ENCODE assay signal across 25 cellular contexts in the genomic region with DNA sequence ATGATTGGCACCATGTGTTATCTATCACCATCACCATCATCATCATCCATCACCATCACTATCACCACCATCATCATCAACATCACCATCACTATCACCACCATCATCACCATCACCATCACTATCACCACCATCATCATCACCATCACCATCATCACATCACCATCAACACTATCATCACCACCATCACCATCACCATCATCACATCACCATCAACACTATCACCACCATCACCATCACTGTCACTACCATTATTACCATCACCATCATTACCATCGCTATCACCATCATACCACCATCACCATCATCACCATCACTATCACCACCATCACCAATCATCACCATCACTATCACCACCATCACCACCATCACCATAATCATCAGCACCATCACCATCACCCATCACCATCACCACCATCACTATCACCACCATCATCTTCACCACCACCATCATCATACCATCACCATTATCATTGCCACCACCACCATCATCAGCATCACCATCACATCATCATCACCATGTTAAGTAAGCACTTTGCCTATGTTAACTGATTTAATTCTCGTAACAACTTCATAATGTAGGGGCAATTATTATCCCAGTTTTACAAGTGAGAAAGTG.
"Had no signal": no experiment of that assay in that cellular context is flagged by ENCODE, and none has a peak within 500 bp of the region (broad histone marks: within the 10 kb centered on the region; RNA-seq: fewer than 3 reads in every experiment).

No MANE protein-coding gene starts in this region.

- H3K27ac Mint-ChIP-seq: activated CD4-positive, alpha-beta memory T cell treated with anti-CD3 and anti-CD28 coated beads for 36 hours; activated CD4-positive, alpha-beta T cell treated with anti-CD3 and anti-CD28 coated beads, Interleukin-2, amount 10 ng/mL, durations not matched to agents 7 days and 5 days; activated naive CD4-positive, alpha-beta T cell treated with anti-CD3 and anti-CD28 coated beads, Interleukin-2, amount 50 U/mL, for 72 hours; activated naive CD8-positive, alpha-beta T cell treated with anti-CD3 and anti-CD28 coated beads, Interleukin-2, amount 50 U/mL, for 24 hours had no signal

- H3K4me3 Mint-ChIP-seq: activated CD4-positive, alpha-beta memory T cell treated with anti-CD3 and anti-CD28 coated beads for 36 hours; activated CD4-positive, alpha-beta T cell treated with anti-CD3 and anti-CD28 coated beads, Interleukin-2, amount 10 ng/mL, durations not matched to agents 7 days and 5 days; activated naive CD8-positive, alpha-beta T cell treated with anti-CD3 and anti-CD28 coated beads, Interleukin-2, amount 50 U/mL, for 24 hours; activated T-cell treated with anti-CD3 and anti-CD28 coated beads, Interleukin-2, amount 50 U/mL, for 4 hours had no signal

- H3K4me3 ChIP-seq: ascending aorta, body of pancreas, MG63, Peyer's patch, SJCRH30 had no signal

- ATAC-seq: activated naive CD4-positive, alpha-beta T cell treated with anti-CD3 and anti-CD28 coated beads, Interleukin-2, amount 50 U/mL, for 72 hours; activated naive CD8-positive, alpha-beta T cell treated with anti-CD3 and anti-CD28 coated beads, Interleukin-2, amount 50 U/mL, for 24 hours; activated T-cell treated with anti-CD3 and anti-CD28 coated beads, Interleukin-2, amount 50 U/mL, for 4 hours; body of pancreas had no signal

- H3K4me2 ChIP-seq: SK-N-SH had no signal

- H3K9me3 ChIP-seq: ascending aorta, body of pancreas, MG63, Peyer's patch, SJCRH30, SK-N-SH had no signal

- H3K4me1 ChIP-seq: ascending aorta, body of pancreas, Peyer's patch, SJCRH30 had no signal

- DNase-seq: activated CD4-positive, alpha-beta memory T cell treated with anti-CD3 and anti-CD28 coated beads for 36 hours; activated CD4-positive, alpha-beta T cell treated with anti-CD3 and anti-CD28 coated beads, Interleukin-2, amount 10 ng/mL, durations not matched to agents 7 days and 5 days; activated CD4-positive, CD25-positive, alpha-beta regulatory T cell; activated effector memory CD4-positive, alpha-beta T cell treated with anti-CD3 and anti-CD28 coated beads, Interleukin-2, amount 50 U/mL, for 16 hours; activated naive CD4-positive, alpha-beta T cell treated with Interleukin-2 at 50 U/mL for 16 hours; activated naive CD8-positive, alpha-beta T cell treated with anti-CD3 and anti-CD28 coated beads, Interleukin-2, amount 50 U/mL, for 24 hours; activated T-cell treated with anti-CD3 and anti-CD28 coated beads, Interleukin-2, amount 50 U/mL, for 4 hours; amniotic stem cell; body of pancreas; MG63; MV-4-11; NCI-H1092 treated with DMSO at 0.1 percent for 48 hours; NCI-H1417 treated with DMSO at 0.1 percent for 48 hours; NCI-H187; NCI-H2081; NCI-H510A treated with DMSO at 0.1 percent for 48 hours; Peyer's patch; Right ventricle myocardium superior; SJCRH30; SK-N-SH; T-helper 1 cell had no signal

- H3K9me3 Mint-ChIP-seq: activated T-cell treated with anti-CD3 and anti-CD28 coated beads, Interleukin-2, amount 50 U/mL, for 4 hours had no signal

- H3K27me3 ChIP-seq: ascending aorta, body of pancreas, MG63, Peyer's patch, SJCRH30 had no signal

- H3K27me3 Mint-ChIP-seq: activated CD4-positive, alpha-beta memory T cell treated with anti-CD3 and anti-CD28 coated beads for 36 hours; activated CD4-positive, alpha-beta T cell treated with anti-CD3 and anti-CD28 coated beads, Interleukin-2, amount 10 ng/mL, durations not matched to agents 7 days and 5 days; activated naive CD8-positive, alpha-beta T cell treated with anti-CD3 and anti-CD28 coated beads, Interleukin-2, amount 50 U/mL, for 24 hours had no signal

- H3K9ac ChIP-seq: SK-N-SH had no signal

- H3K4me1 Mint-ChIP-seq: activated CD4-positive, alpha-beta T cell treated with anti-CD3 and anti-CD28 coated beads, Interleukin-2, amount 10 ng/mL, durations not matched to agents 7 days and 5 days; activated naive CD8-positive, alpha-beta T cell treated with anti-CD3 and anti-CD28 coated beads, Interleukin-2, amount 50 U/mL, for 24 hours had no signal

- H3K27ac ChIP-seq: ascending aorta, body of pancreas, Peyer's patch, RWPE1, SJCRH30, VCaP had no signal

- H3K36me3 ChIP-seq: ascending aorta, Peyer's patch had no signal
